Comparison of ENCODE assay signal across 18 cellular contexts in genomic region chr22:32853662-32854061, GRCh38. TPM values are rescaled to one million over a fixed set of nuclear protein-coding genes. Genes with fewer than 3 reads are reported as not detected.
DNase-seq lines count a peak whose midpoint lies in the region; ATAC-seq and TF ChIP-seq lines count a peak whose summit lies in the region.
"Had no signal": no experiment of that assay in that cellular context is flagged by ENCODE, and none has a peak within 500 bp of the region (broad histone marks: within the 10 kb centered on the region; RNA-seq: fewer than 3 reads in every experiment).

No MANE protein-coding gene starts in this region.

- WGBS in heart right ventricle, 2 donors: 98 to 99% methylated on average over 2 of the region's 2 CpGs
- WGBS in esophagus muscularis mucosa: 92% methylated on average over 2 of the region's 2 CpGs
- WGBS in upper lobe of left lung, 2 donors: 80 to 90% methylated on average over 2 of the region's 2 CpGs

- no peaks in the 10 kb centered on the region for H3K9me3 ChIP-seq in heart right ventricle
- H3K9me3 ChIP-seq in esophagus muscularis mucosa: no peaks in the 10 kb centered on the region
- H3K9me3 ChIP-seq in gastrocnemius medialis: no peaks in the 10 kb centered on the region
- H3K9me3 ChIP-seq in upper lobe of left lung: no peaks in the 10 kb centered on the region
- H3K9me3 ChIP-seq: BE2C, HAP-1 had no signal

- ATAC-seq in heart right ventricle (no peak), Right ventricle myocardium superior (ENCODE audit: poor library complexity) (no peak), gastrocnemius medialis (no peak), upper lobe of left lung (ENCODE audit: low FRiP score in 2 of 2) (no peak), HG03520 (IDR thresholded peaks at IDR 0.05; ENCODE audit: unreplicated experiment) (no peak), GM19455 (IDR thresholded peaks at IDR 0.05; ENCODE audit: unreplicated experiment) (no peak), HG02623 (IDR thresholded peaks at IDR 0.05; ENCODE audit: unreplicated experiment) (no peak)
- ATAC-seq: CD8-positive, alpha-beta T cell had no signal

- no peak for TF ChIP-seq EP300 in esophagus muscularis mucosa (IDR thresholded peaks at IDR 0.05)
- TF ChIP-seq EP300 in upper lobe of left lung (IDR thresholded peaks at IDR 0.05): no peak

- H3K4me1 ChIP-seq in heart right ventricle (peaks cover 48 to 97% (median 77%) of the 10 kb centered on the region in 9 donors), esophagus muscularis mucosa (peaks cover 70 to 76% (median 74%) of the 10 kb centered on the region in 4 donors), gastrocnemius medialis (peaks cover 46 to 58% of the 10 kb centered on the region in 2 donors), upper lobe of left lung (peaks cover 26 to 55% (median 44%) of the 10 kb centered on the region in 4 donors)
- H3K4me1 ChIP-seq: HAP-1 had no signal

- DNase-seq in heart right ventricle (no peak), Right ventricle myocardium superior (no peak), esophagus muscularis mucosa (ENCODE audit: extremely low spot score) (no peak), gastrocnemius medialis (no peak), upper lobe of left lung (no peak)
- DNase-seq: 8988T; BE2C; CD8-positive, alpha-beta T cell; DMS79; NCI-H1092; NCI-H146; NCI-H2081; NCI-H774; PC-9 had no signal

- TF ChIP-seq POLR2A in esophagus muscularis mucosa (IDR thresholded peaks at IDR 0.05; ENCODE audit: low read depth): no peak
- TF ChIP-seq POLR2A in gastrocnemius medialis (IDR thresholded peaks at IDR 0.05): no peak
- no peak for TF ChIP-seq POLR2A in upper lobe of left lung (IDR thresholded peaks at IDR 0.05)

- in situ Hi-C loops in gastrocnemius medialis (cut with MboI; ENCODE audit: low sequenced_read_pairs in 4 of 4): no loop called here

- no peak overlapping the region for H3K4me3 ChIP-seq in heart right ventricle
- H3K4me3 ChIP-seq in esophagus muscularis mucosa: no peak overlapping the region
- H3K4me3 ChIP-seq in gastrocnemius medialis: no peak overlapping the region
- no peak overlapping the region for H3K4me3 ChIP-seq in upper lobe of left lung
- H3K4me3 ChIP-seq: HAP-1, PC-9 had no signal

- H3K27ac ChIP-seq in heart right ventricle (peak overlapping the region in 7 of 10 donors; percentile 67 to 90 (median 83)), esophagus muscularis mucosa (replicated peaks in 1 of 4) (peak overlapping the region; percentile 80 to 83 (median 83)), gastrocnemius medialis (peak overlapping the region; percentile 54 to 79 (median 72)), upper lobe of left lung (peak overlapping the region in 3 of 4 donors; percentile 63 to 81 (median 70))
- H3K27ac ChIP-seq: PC-9 had no signal

- H3K36me3 ChIP-seq in heart right ventricle (peaks cover 0 to 73% (median 23%) of the 10 kb centered on the region in 9 donors), esophagus muscularis mucosa (peaks cover 40 to 85% (median 55%) of the 10 kb centered on the region in 4 donors), gastrocnemius medialis (peaks cover 0 to 17% of the 10 kb centered on the region in 2 donors), upper lobe of left lung (peaks cover 12 to 96% (median 32%) of the 10 kb centered on the region in 4 donors)
- H3K36me3 ChIP-seq: BE2C, HAP-1 had no signal

- intact Hi-C loops in heart right ventricle (cut with DNase I): loop anchor here in 2 of 10 donors (2.0 to 10.0 kb wide), 4 partner anchors 36 to 131 kb away; partner anchors contain the start of gene TIMP3 (in 1 of the 2)
- intact Hi-C loops in Right ventricle myocardium superior (cut with DNase I): no loop called here
- intact Hi-C loops in esophagus muscularis mucosa (cut with DNase I): no loop called here
- intact Hi-C loops in gastrocnemius medialis (cut with DNase I; ENCODE audit: low total_unique reads): loop anchor here (5.0 kb wide), 1 partner anchor 51 kb away; the partner anchor contains the start of gene TIMP3

- H3K27me3 ChIP-seq in heart right ventricle: no peaks in the 10 kb centered on the region
- H3K27me3 ChIP-seq in esophagus muscularis mucosa: no peaks in the 10 kb centered on the region
- H3K27me3 ChIP-seq in gastrocnemius medialis: peaks cover 0 to 2% (median 0%) of the 10 kb centered on the region in 3 donors
- no peaks in the 10 kb centered on the region for H3K27me3 ChIP-seq in upper lobe of left lung
- H3K27me3 ChIP-seq: BE2C had no signal

- TF ChIP-seq CTCF in heart right ventricle (IDR thresholded peaks at IDR 0.05) (no peak), esophagus muscularis mucosa (IDR thresholded peaks at IDR 0.05) (no peak), gastrocnemius medialis (IDR thresholded peaks at IDR 0.05 in 4 of 5, conservative IDR thresholded peaks at IDR 0.05 in 1 of 5) (no peak), upper lobe of left lung (IDR thresholded peaks at IDR 0.05) (no peak)

RNA-seq across cellular contexts. Expression of gene TIMP3, which starts 52.2 kb away (rescaled TPM):
- 100 to 1,000 TPM in 9 of 10 donors, 10 to 100 TPM in 1; 91.9 to 380 (median 166) TPM for total RNA-seq in heart right ventricle
- polyA plus RNA-seq in heart right ventricle: 100 to 1,000 TPM; 134 to 173 TPM
- total RNA-seq in Right ventricle myocardium superior: 266 TPM
- 100 to 1,000 TPM; 566 to 898 (median 683) TPM for total RNA-seq in esophagus muscularis mucosa
- total RNA-seq in gastrocnemius medialis: 100 to 1,000 TPM; 102 to 247 (median 144) TPM
- 100 to 1,000 TPM; 196 to 659 (median 531) TPM for total RNA-seq in upper lobe of left lung
- total RNA-seq: CD8-positive, alpha-beta T cell had no signal
